ENCODE assay signal across 8 cellular contexts in genomic region chr10:111076191-111076681, GRCh38. TPM values are rescaled to one million over a fixed set of nuclear protein-coding genes. Genes with fewer than 3 reads are reported as not detected.
A peak's percentile ranks its signal among the peaks of the same experiment; 100 is the strongest.
DNase-seq lines count a peak whose midpoint lies in the region; ATAC-seq, FAIRE-seq and TF ChIP-seq lines count a peak whose summit lies in the region.

No MANE protein-coding gene starts in this region.

- H3K79me2 ChIP-seq in K562 (ENCODE audit: control insufficient read depth, insufficient read depth, low read length), result no peaks in the 10 kb centered on the region

- TF ChIP-seq EP300 in Ishikawa (IDR thresholded peaks at IDR 0.05; ENCODE audit: borderline replicate concordance) (no peak), K562 (IDR thresholded peaks at IDR 0.05; ENCODE audit: low read length) (no peak)

- FAIRE-seq in K562 (lab: Jason Lieb, UNC), result no peak

- intact Hi-C loops in K562 (cut with micrococcal nuclease), result loop anchor here (1.0 kb wide), 1 partner anchor 131 kb away; no protein-coding TSS in a partner anchor

- H3K27ac ChIP-seq in K562 (ENCODE audit: extremely low read depth, low read depth, low read length), result no peak overlapping the region

- peak; percentile 70 to 86 (median 74) for TF ChIP-seq CTCF in K562 (IDR thresholded peaks at IDR 0.05 in 2 of 3, conservative IDR thresholded peaks at IDR 0.05 in 1 of 3; ENCODE audit: insufficient read depth in 2 of 3, low read depth in 1 of 3, low read length in 3 of 3)

- peaks cover 0 to 9% of the 10 kb centered on the region in 2 experiments; a peak in 1 of 5 replicates for H3K4me1 ChIP-seq in K562 (replicated peaks in 1 of 2; ENCODE audit: control insufficient read depth in 2 of 2, insufficient read depth in 2 of 2, low read length in 2 of 2)

- no peaks in the 10 kb centered on the region for H3K9me3 ChIP-seq in K562 (replicated peaks; ENCODE audit: control insufficient read depth, insufficient read depth, low read depth, low read length)

- ATAC-seq in GM21576 (IDR thresholded peaks at IDR 0.05; ENCODE audit: unreplicated experiment), result peak; percentile 76
- peak; percentile 97 for ATAC-seq in K562

- H3K9ac ChIP-seq in K562 (ENCODE audit: insufficient read depth in 1 of 2, low read depth in 2 of 2, low read length in 2 of 2), result no peak overlapping the region

- no peaks in the 10 kb centered on the region for H3K36me3 ChIP-seq in K562 (ENCODE audit: control insufficient read depth, insufficient read depth, low read length)

- H3K27me3 ChIP-seq in K562 (ENCODE audit: control insufficient read depth in 2 of 2, insufficient read depth in 2 of 2, low read length in 2 of 2), result no peaks in the 10 kb centered on the region

- no peaks in the 10 kb centered on the region for H4K20me1 ChIP-seq in K562 (replicated peaks; ENCODE audit: control insufficient read depth, insufficient read depth, low read length)

- H3K4me3 ChIP-seq in K562 (no peak overlapping the region), iPS-11a (ENCODE audit: low read depth, low read length) (peak overlapping the region; percentile 44), skeletal muscle cell (ENCODE audit: low read depth, low read length) (peak overlapping the region; percentile 49)

- in situ Hi-C loops in SK-MEL-5 (cut with HindIII; ENCODE audit: low pct_unique_long_range_greater_than_20kb, low sequenced_read_pairs), result no loop called here
- in situ Hi-C loops in K562 (cut with MboI), result no loop called here

- TF ChIP-seq RAD21 in Ishikawa (IDR thresholded peaks at IDR 0.05; ENCODE audit: low read depth) (peak; percentile 85), K562 (CRISPR knock-in tag; conservative IDR thresholded peaks at IDR 0.05 in 1 of 2, IDR thresholded peaks at IDR 0.05 in 1 of 2) (peak; percentile 79 to 82)

- DNase-seq in EH (ENCODE audit: low read depth) (peak; percentile 52), SK-MEL-5 (ENCODE audit: low read depth, low spot score) (peak; percentile 60), K562 (ENCODE audit: extremely low read depth in 1 of 4, low spot score in 3 of 4) (peak; percentile 29 to 51 (median 38)), skeletal muscle cell (ENCODE audit: low read depth) (no peak), NCI-H2081 treated with DMSO at 0.1 percent for 48 hours (lab: John Stamatoyannopoulos, UW) (no peak)

- CTCF ChIA-PET in K562 (lab: Yijun Ruan, JAX; ENCODE audit: low intra/inter-chr PET ratio), result interaction anchor here (0.6 to 0.7 kb wide), 2 partner anchors 55 to 133 kb away, joined by 4 to 7 read pairs; no protein-coding TSS in a partner anchor

- peak overlapping the region; percentile 31; the same call in 1 of the 2 replicates for H2AFZ ChIP-seq in K562 (ENCODE audit: low read depth, low read length)

- POLR2A ChIA-PET in K562 (lab: Yijun Ruan, JAX), result no interaction called here

- no TSS peak for BruUV-seq in K562 (replicated peaks; lab: Mats Ljungman, UMichigan)

- WGBS in K562 (ENCODE audit: insufficient coverage, low coverage, missing lambda C conversion rate), result 11% methylated on average over 16 of the region's 39 CpGs

- TF ChIP-seq POLR2A in K562 (conservative IDR thresholded peaks at IDR 0.05), result no peak

- no peak overlapping the region; the same call in 1 of the 2 replicates for H3K4me2 ChIP-seq in K562 (ENCODE audit: insufficient read depth, low read length)

- H3K9me1 ChIP-seq in K562 (ENCODE audit: control insufficient read depth, insufficient read depth, low read length), result no peaks in the 10 kb centered on the region

TF ChIP-seq in Ishikawa, 13 proteins besides CTCF, POLR2A, EP300 and RAD21:
- TF ChIP-seq USF1 (IDR thresholded peaks at IDR 0.05) (no peak), FOXM1 (IDR thresholded peaks at IDR 0.05; ENCODE audit: borderline replicate concordance, low read depth) (no peak), TCF12 (IDR thresholded peaks at IDR 0.05; ENCODE audit: low read depth) (no peak), TEAD4 (IDR thresholded peaks at IDR 0.05) (no peak), ZBTB7A (IDR thresholded peaks at IDR 0.05; ENCODE audit: low read depth) (peak; percentile 96), YY1 (IDR thresholded peaks at IDR 0.05; ENCODE audit: low read depth) (0 out of 2 replicates have a peak, but pooled peaks have one; percentile 8)
TF ChIP-seq in Ishikawa: peak in this region for 2.

TF ChIP-seq in K562, 482 proteins besides CTCF, POLR2A, EP300 and RAD21 (continues in another document):
- TF ChIP-seq, protein P1, sequence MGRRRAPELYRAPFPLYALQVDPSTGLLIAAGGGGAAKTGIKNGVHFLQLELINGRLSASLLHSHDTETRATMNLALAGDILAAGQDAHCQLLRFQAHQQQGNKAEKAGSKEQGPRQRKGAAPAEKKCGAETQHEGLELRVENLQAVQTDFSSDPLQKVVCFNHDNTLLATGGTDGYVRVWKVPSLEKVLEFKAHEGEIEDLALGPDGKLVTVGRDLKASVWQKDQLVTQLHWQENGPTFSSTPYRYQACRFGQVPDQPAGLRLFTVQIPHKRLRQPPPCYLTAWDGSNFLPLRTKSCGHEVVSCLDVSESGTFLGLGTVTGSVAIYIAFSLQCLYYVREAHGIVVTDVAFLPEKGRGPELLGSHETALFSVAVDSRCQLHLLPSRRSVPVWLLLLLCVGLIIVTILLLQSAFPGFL (CRISPR knock-in tag; IDR thresholded peaks at IDR 0.05), result no peak
- TF ChIP-seq, protein P2, sequence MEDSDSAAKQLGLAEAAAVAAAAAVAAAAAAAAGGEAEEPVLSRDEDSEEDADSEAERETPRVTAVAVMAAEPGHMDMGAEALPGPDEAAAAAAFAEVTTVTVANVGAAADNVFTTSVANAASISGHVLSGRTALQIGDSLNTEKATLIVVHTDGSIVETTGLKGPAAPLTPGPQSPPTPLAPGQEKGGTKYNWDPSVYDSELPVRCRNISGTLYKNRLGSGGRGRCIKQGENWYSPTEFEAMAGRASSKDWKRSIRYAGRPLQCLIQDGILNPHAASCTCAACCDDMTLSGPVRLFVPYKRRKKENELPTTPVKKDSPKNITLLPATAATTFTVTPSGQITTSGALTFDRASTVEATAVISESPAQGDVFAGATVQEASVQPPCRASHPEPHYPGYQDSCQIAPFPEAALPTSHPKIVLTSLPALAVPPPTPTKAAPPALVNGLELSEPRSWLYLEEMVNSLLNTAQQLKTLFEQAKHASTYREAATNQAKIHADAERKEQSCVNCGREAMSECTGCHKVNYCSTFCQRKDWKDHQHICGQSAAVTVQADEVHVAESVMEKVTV (CRISPR knock-in tag; IDR thresholded peaks at IDR 0.05), result peak; percentile 61; the same call in 1 of the 2 replicates
- TF ChIP-seq TRIM28 (IDR thresholded peaks at IDR 0.05) (no peak), SMC3 (conservative IDR thresholded peaks at IDR 0.05; ENCODE audit: insufficient read depth, low read depth, low read length) (peak; percentile 55; the same call in 1 of the 2 replicates), STAG1 (CRISPR knock-in tag; IDR thresholded peaks at IDR 0.05; ENCODE audit: borderline replicate concordance) (peak; percentile 62; the same call in 1 of the 2 replicates)
- TF ChIP-seq, protein P3, sequence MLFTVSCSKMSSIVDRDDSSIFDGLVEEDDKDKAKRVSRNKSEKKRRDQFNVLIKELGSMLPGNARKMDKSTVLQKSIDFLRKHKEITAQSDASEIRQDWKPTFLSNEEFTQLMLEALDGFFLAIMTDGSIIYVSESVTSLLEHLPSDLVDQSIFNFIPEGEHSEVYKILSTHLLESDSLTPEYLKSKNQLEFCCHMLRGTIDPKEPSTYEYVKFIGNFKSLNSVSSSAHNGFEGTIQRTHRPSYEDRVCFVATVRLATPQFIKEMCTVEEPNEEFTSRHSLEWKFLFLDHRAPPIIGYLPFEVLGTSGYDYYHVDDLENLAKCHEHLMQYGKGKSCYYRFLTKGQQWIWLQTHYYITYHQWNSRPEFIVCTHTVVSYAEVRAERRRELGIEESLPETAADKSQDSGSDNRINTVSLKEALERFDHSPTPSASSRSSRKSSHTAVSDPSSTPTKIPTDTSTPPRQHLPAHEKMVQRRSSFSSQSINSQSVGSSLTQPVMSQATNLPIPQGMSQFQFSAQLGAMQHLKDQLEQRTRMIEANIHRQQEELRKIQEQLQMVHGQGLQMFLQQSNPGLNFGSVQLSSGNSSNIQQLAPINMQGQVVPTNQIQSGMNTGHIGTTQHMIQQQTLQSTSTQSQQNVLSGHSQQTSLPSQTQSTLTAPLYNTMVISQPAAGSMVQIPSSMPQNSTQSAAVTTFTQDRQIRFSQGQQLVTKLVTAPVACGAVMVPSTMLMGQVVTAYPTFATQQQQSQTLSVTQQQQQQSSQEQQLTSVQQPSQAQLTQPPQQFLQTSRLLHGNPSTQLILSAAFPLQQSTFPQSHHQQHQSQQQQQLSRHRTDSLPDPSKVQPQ (CRISPR knock-in tag; IDR thresholded peaks at IDR 0.05; ENCODE audit: borderline replicate concordance), result no peak

RNA-seq across cellular contexts. Expression of gene ADRA2A, which starts 0.6 kb away (rescaled TPM):
- total RNA-seq in SK-MEL-5 (2014; rRNA removed; shearing (Covaris generic)), result 0.24 and 0.53 TPM in 2 replicates
- 1.7 and 2.8 TPM in 2 replicates for polyA plus RNA-seq in SK-MEL-5 (2015; cell fraction: cytosol; rRNA removed)
- polyA plus RNA-seq in SK-MEL-5 (2015; cell fraction: nucleus; rRNA removed), result 0.85 and 1.7 TPM in 2 replicates
- total RNA-seq in K562 (2011; cell fraction: chromatin; rRNA removed; ENCODE audit: low replicate concordance), result not detected in 2 replicates
- not detected in 2 replicates for total RNA-seq in K562 (2011; cell fraction: nucleolus; rRNA removed)
- total RNA-seq in K562 (2011; cell fraction: nucleoplasm; rRNA removed), result not detected in 2 replicates
- total RNA-seq in K562 (2014; rRNA removed) (not detected in 2 replicates), K562 (2014; rRNA removed; fragmentation: Illumina TruSeq; extraction: Trizol) (not detected in 2 replicates), K562 (2015; rRNA removed; fragmentation: Illumina TruSeq; extraction: Trizol) (not detected in 2 replicates), K562 (2021) (not detected in 2 replicates)
- polyA plus RNA-seq in K562 (2011; rRNA removed) (not detected in 2 replicates), K562 (2014; fragmentation: Illumina TruSeq; extraction: Trizol) (not detected in 2 replicates), K562 (2014; fragmentation: Nextera tagmentation; extraction: Ambion mirVana) (not detected), K562 (2014; rRNA removed) (not detected in 2 replicates)
- polyA plus RNA-seq in K562 (2011; cell fraction: cytosol; rRNA removed), result not detected in 2 replicates
- not detected in 2 replicates for polyA plus RNA-seq in K562 (2011; cell fraction: nucleus; rRNA removed)
- not detected in 2 replicates for polyA plus RNA-seq in K562 (2012)
- polyA minus RNA-seq in K562 (2011; rRNA and poly(A)+ RNA removed), result not detected in 2 replicates
- not detected in 2 replicates for polyA minus RNA-seq in K562 (2011; cell fraction: cytosol; rRNA and poly(A)+ RNA removed)
- not detected in 2 replicates for polyA minus RNA-seq in K562 (2011; cell fraction: nucleus; rRNA and poly(A)+ RNA removed)

Comparison
In these comparisons a context has a peak if more than half of its experiments do, and no peak if none do; other contexts are left out.
1. DNase-seq: peak in EH (single experiment), SK-MEL-5 (single experiment) and K562 (4 of 4); none in skeletal muscle cell (single experiment) and NCI-H2081 treated with DMSO at 0.1 percent for 48 hours (single experiment).